ENCODE assay signal across 9 cellular contexts in the genomic region with DNA sequence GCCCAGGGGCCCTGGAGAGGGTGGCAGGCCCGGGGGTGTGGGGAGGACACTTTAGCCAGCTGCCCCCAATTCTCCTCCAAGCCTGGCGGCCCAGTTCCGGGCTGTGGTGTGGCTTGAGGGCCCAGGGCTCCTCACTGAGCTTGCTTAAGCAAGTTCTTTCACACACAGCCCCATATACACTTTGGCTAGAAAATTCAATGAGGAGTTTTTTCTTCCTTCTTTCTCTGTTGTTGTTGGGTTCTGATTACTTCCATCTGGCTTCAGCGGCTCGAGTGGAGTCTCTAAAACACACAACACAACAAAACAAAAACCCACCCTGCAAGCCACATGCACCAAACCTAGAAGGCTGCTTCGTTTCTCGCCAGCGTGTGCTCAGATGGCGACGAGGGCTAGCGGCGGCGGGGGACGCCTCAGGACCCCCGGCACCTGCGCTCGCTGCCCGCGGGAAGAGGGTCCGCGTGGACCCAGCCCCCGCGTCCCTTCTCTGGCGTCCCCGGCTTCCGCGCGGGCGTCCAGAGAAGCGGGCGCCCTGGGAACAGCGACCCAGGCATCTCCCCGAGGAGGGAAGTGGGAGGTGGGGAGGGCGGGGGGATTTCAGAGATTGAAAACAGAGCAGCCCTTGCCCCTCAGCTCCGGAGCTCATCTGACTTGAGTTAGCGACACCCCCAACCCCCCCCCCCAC. TPM values are rescaled to one million over a fixed set of nuclear protein-coding genes. Genes with fewer than 3 reads are reported as not detected.
DNase-seq lines count a peak whose midpoint lies in the region; ATAC-seq and TF ChIP-seq lines count a peak whose summit lies in the region.
"Had no signal": no experiment of that assay in that cellular context is flagged by ENCODE, and none has a peak within 500 bp of the region (broad histone marks: within the 10 kb centered on the region; RNA-seq: fewer than 3 reads in every experiment).

No MANE protein-coding gene starts in this region.

- H3K36me3 ChIP-seq in RWPE2 (ENCODE audit: low read depth) (no peaks in the 10 kb centered on the region), rectal smooth muscle tissue (ENCODE audit: control insufficient read depth, insufficient read depth, low read length) (no peaks in the 10 kb centered on the region)

- DNase-seq in Calu3: no peak
- no peak for DNase-seq in RWPE2 (ENCODE audit: low spot score)
- no peak for DNase-seq in right cardiac atrium
- no peak for DNase-seq in epidermal melanocyte (ENCODE audit: insufficient read length, low spot score)
- no peak for DNase-seq in foreskin melanocyte
- DNase-seq in natural killer cell: no peak
- DNase-seq: activated gamma-delta T cell had no signal

- peaks cover 1% of the 10 kb centered on the region for H3K4me1 ChIP-seq in RWPE2 (ENCODE audit: insufficient read depth, poor library complexity, severe bottlenecking)
- no peaks in the 10 kb centered on the region for H3K4me1 ChIP-seq in right cardiac atrium (ENCODE audit: control insufficient read depth, insufficient read depth, low read length)
- peaks cover 13% of the 10 kb centered on the region for H3K4me1 ChIP-seq in rectal smooth muscle tissue (ENCODE audit: control insufficient read depth, insufficient read depth, low read length)

- H3K27ac Mint-ChIP-seq in Calu3 (ENCODE audit: unreplicated experiment): no peak overlapping the region
- no peak overlapping the region for H3K27ac Mint-ChIP-seq in natural killer cell

- TF ChIP-seq CTCF in Calu3 (IDR thresholded peaks at IDR 0.05; ENCODE audit: unreplicated experiment) (no peak), RWPE2 (IDR thresholded peaks at IDR 0.05; ENCODE audit: poor library complexity, severe bottlenecking) (no peak), natural killer cell (IDR thresholded peaks at IDR 0.05) (no peak)

- intact Hi-C loops in Calu3 (cut with micrococcal nuclease; ENCODE audit: unreplicated experiment) (loop anchor here (5.0 kb wide), 1 partner anchor 212 kb away; no protein-coding TSS in a partner anchor), right cardiac atrium (cut with DNase I) (no loop called here), natural killer cell (cut with micrococcal nuclease) (no loop called here)

- no peaks in the 10 kb centered on the region for H3K9me3 ChIP-seq in RWPE2 (ENCODE audit: severe bottlenecking)
- H3K9me3 ChIP-seq in right cardiac atrium (ENCODE audit: control insufficient read depth, low read length): no peaks in the 10 kb centered on the region

- H3K27me3 ChIP-seq in RWPE2 (ENCODE audit: insufficient read depth, poor library complexity, severe bottlenecking): peaks cover 38% of the 10 kb centered on the region
- H3K27me3 ChIP-seq in right cardiac atrium (ENCODE audit: control insufficient read depth, insufficient read depth): no peaks in the 10 kb centered on the region
- no peaks in the 10 kb centered on the region for H3K27me3 ChIP-seq in rectal smooth muscle tissue (ENCODE audit: control insufficient read depth, insufficient read depth, low read length)

- H3K4me1 Mint-ChIP-seq in Calu3 (ENCODE audit: low read depth, unreplicated experiment) (peaks cover 10% of the 10 kb centered on the region), natural killer cell (no peaks in the 10 kb centered on the region)

- peak overlapping the region; percentile 49 for H3K4me3 ChIP-seq in RWPE2 (ENCODE audit: severe bottlenecking)
- H3K4me3 ChIP-seq in right cardiac atrium (ENCODE audit: low read length): peak overlapping the region; percentile 49
- H3K4me3 ChIP-seq in rectal smooth muscle tissue (ENCODE audit: low read length): peak overlapping the region; percentile 45

- H3K9ac ChIP-seq in rectal smooth muscle tissue (ENCODE audit: low read length): no peak overlapping the region

- CTCF ChIA-PET in Calu3 (lab: Charles Lee): no interaction called here

- no peak overlapping the region for H3K27ac ChIP-seq in RWPE2 (ENCODE audit: poor library complexity, severe bottlenecking)
- no peak overlapping the region for H3K27ac ChIP-seq in right cardiac atrium (ENCODE audit: low read length)
- peak overlapping the region; percentile 44 for H3K27ac ChIP-seq in rectal smooth muscle tissue (ENCODE audit: low read depth, low read length)

- H3K9me3 Mint-ChIP-seq in Calu3 (ENCODE audit: low read depth, unreplicated experiment): no peaks in the 10 kb centered on the region
- no peaks in the 10 kb centered on the region for H3K9me3 Mint-ChIP-seq in natural killer cell

- ATAC-seq in RWPE2 (ENCODE audit: low read depth): no peak
- peak in 1 of 2 donors; percentile 12 for ATAC-seq in right cardiac atrium
- ATAC-seq in GM21526 (IDR thresholded peaks at IDR 0.05; ENCODE audit: low FRiP score, unreplicated experiment): no peak
- no peak for ATAC-seq in natural killer cell

- peaks cover 19% of the 10 kb centered on the region for H3K36me3 Mint-ChIP-seq in Calu3 (ENCODE audit: insufficient read depth, unreplicated experiment)
- no peaks in the 10 kb centered on the region for H3K36me3 Mint-ChIP-seq in natural killer cell

- WGBS in right cardiac atrium: 11% methylated on average over 36 of the region's 36 CpGs

- peaks cover 58% of the 10 kb centered on the region for H3K27me3 Mint-ChIP-seq in Calu3 (ENCODE audit: unreplicated experiment)
- H3K27me3 Mint-ChIP-seq in natural killer cell (ENCODE audit: low read depth in 2 of 2): peaks cover 45 to 51% of the 10 kb centered on the region in 2 donors

- BruUV-seq in Calu3 (replicated peaks; lab: Mats Ljungman, UMichigan): no TSS peak

- H3K4me3 Mint-ChIP-seq in Calu3 (ENCODE audit: low read depth, unreplicated experiment) (peak overlapping the region; percentile 87), natural killer cell (no peak overlapping the region)

RNA-seq across cellular contexts. Expression of gene GLI2, which starts 0.6 kb away (rescaled TPM):
- total RNA-seq in Calu3 (2022): 1.4 and 1.6 TPM in 2 replicates
- 1 to 10 TPM; 2.8 to 4.8 (median 4.4) TPM for total RNA-seq in right cardiac atrium
- polyA plus RNA-seq in right cardiac atrium: 0.86 TPM
- not detected for total RNA-seq in natural killer cell
